34 cellular contexts compared by ENCODE assay signal in the genomic region with DNA sequence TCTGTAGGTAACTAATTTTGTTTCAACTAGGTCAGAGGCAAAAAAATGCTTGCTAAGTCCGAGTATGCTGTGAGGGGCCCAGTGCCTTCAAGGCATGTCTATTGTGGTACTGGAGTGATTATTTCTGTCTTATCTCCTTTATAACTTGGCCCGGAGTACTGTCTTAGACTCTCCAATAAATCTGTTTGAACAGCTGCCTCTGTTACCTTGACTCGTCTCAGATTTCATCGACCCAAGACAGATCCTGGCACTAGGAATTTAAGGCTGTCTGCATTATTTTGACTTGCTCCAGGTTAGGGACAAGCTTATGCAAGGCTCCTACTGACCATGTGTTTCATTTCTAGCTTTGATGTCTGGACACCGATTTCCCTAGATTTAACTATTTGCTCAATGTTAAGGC. TPM values are rescaled to one million over a fixed set of nuclear protein-coding genes. Genes with fewer than 3 reads are reported as not detected.
DNase-seq lines count a peak whose midpoint lies in the region; ATAC-seq and TF ChIP-seq lines count a peak whose summit lies in the region.
"Had no signal": no experiment of that assay in that cellular context is flagged by ENCODE, and none has a peak within 500 bp of the region (broad histone marks: within the 10 kb centered on the region; RNA-seq: fewer than 3 reads in every experiment).

No MANE protein-coding gene starts in this region.

- H3K27me3 ChIP-seq in WERI-Rb-1 (ENCODE audit: insufficient read depth, low read depth, severe bottlenecking) (no peaks in the 10 kb centered on the region), GM23338 (ENCODE audit: insufficient read depth) (peaks cover 52% of the 10 kb centered on the region)
- H3K27me3 ChIP-seq: ovary had no signal

- no peaks in the 10 kb centered on the region for H3K9me3 Mint-ChIP-seq in GM23338
- H3K9me3 Mint-ChIP-seq: CD8-positive, alpha-beta T cell; stimulated activated effector memory CD8-positive, alpha-beta T cell treated with anti-CD3 and anti-CD28 coated beads, Interleukin-12 subunit alpha, Interleukin-12 subunit beta, amount 100 ng/mL, for 72 hours; T-helper 2 cell treated with Interferon-gamma antibody and Interleukin-4, amounts not matched to agents 5 μg/mL and 100 μg/mL, for 36 hours had no signal

- no peaks in the 10 kb centered on the region for H3K9me3 ChIP-seq in WERI-Rb-1 (ENCODE audit: severe bottlenecking)
- H3K9me3 ChIP-seq: breast epithelium, heart left ventricle, left ventricle myocardium inferior, ovary, transverse colon had no signal

- no peaks in the 10 kb centered on the region; the same call in 1 of the 2 replicates for H3K4me1 ChIP-seq in GM23338 (ENCODE audit: insufficient read depth)
- H3K4me1 ChIP-seq: breast epithelium, heart left ventricle, left ventricle myocardium inferior, transverse colon had no signal

- H3K36me3 Mint-ChIP-seq in GM23338 (ENCODE audit: low read depth) = no peaks in the 10 kb centered on the region
- H3K36me3 Mint-ChIP-seq: activated naive CD8-positive, alpha-beta T cell; CD8-positive, alpha-beta T cell; stimulated activated effector memory CD8-positive, alpha-beta T cell treated with anti-CD3 and anti-CD28 coated beads, Interleukin-12 subunit alpha, Interleukin-12 subunit beta, amount 100 ng/mL, for 72 hours had no signal

- H3K27me3 Mint-ChIP-seq in GM23338 (ENCODE audit: insufficient read depth, low read depth, poor library complexity) = peaks cover 28% of the 10 kb centered on the region

- TF ChIP-seq CTCF in WERI-Rb-1 (IDR thresholded peaks at IDR 0.05; ENCODE audit: low read depth, low read length) = no peak
- TF ChIP-seq CTCF in GM23338 (conservative IDR thresholded peaks at IDR 0.05; ENCODE audit: low read depth in 2 of 2) = no peak

- H3K36me3 ChIP-seq in WERI-Rb-1 (no peaks in the 10 kb centered on the region), GM23338 (ENCODE audit: insufficient read depth) (no peaks in the 10 kb centered on the region)
- H3K36me3 ChIP-seq: breast epithelium, heart left ventricle, left ventricle myocardium inferior, ovary, transverse colon had no signal

- no peaks in the 10 kb centered on the region for H3F3A ChIP-seq in GM23338 (replicated peaks; ENCODE audit: low read depth)

- no peaks in the 10 kb centered on the region for H3K4me1 Mint-ChIP-seq in GM23338
- H3K4me1 Mint-ChIP-seq: B cell; neural crest cell; stimulated activated effector memory CD8-positive, alpha-beta T cell treated with anti-CD3 and anti-CD28 coated beads, Interleukin-12 subunit alpha, Interleukin-12 subunit beta, amount 100 ng/mL, for 72 hours had no signal

- H2AFZ ChIP-seq in GM23338 = no peak overlapping the region
- H2AFZ ChIP-seq: GM23248 had no signal

- H3K4me3 ChIP-seq in WERI-Rb-1 (ENCODE audit: low read depth, low read length) (no peak overlapping the region), GM23338 (no peak overlapping the region)
- H3K4me3 ChIP-seq: breast epithelium, dorsolateral prefrontal cortex, GM23248, heart left ventricle, left ventricle myocardium inferior, ovary, transverse colon had no signal

- no peaks in the 10 kb centered on the region for H4K20me1 ChIP-seq in GM23338 (replicated peaks; ENCODE audit: insufficient read depth)

- ATAC-seq in GM23338 = no peak
- ATAC-seq: activated CD8-positive, alpha-beta T cell treated with anti-CD3 and anti-CD28 coated beads, Interleukin-2, amount 10 ng/mL, durations not matched to agents 7 days and 5 days; CD8-positive, alpha-beta T cell; heart left ventricle; stimulated activated effector memory CD8-positive, alpha-beta T cell treated with anti-CD3 and anti-CD28 coated beads, Interleukin-12 subunit alpha, Interleukin-12 subunit beta, amount 100 ng/mL, for 72 hours had no signal

- no peak overlapping the region for H3K4me2 ChIP-seq in GM23338

- peak; percentile 15 for DNase-seq in NCI-H2029 treated with DMSO at 0.1 percent for 48 hours (lab: John Stamatoyannopoulos, UW)
- no peak for DNase-seq in NCI-H2029 (lab: John Stamatoyannopoulos, UW)
- peak; percentile 47 for DNase-seq in DMS79 treated with DMSO at 0.1 percent for 48 hours (lab: John Stamatoyannopoulos, UW)
- peak; percentile 24 for DNase-seq in NCI-H2171 (lab: John Stamatoyannopoulos, UW)
- peak; percentile 27 for DNase-seq in WERI-Rb-1
- DNase-seq in activated T-cell treated with anti-CD3 and anti-CD28 coated beads for 4 hours = no peak
- no peak for DNase-seq in GM23338 (ENCODE audit: low spot score)
- no peak for DNase-seq in putamen (ENCODE audit: low spot score)
- DNase-seq: activated CD4-positive, alpha-beta T cell treated with anti-CD3 and anti-CD28 coated beads for 4 hours; activated CD8-positive, alpha-beta T cell treated with anti-CD3 and anti-CD28 coated beads, Interleukin-2, amount 10 ng/mL, durations not matched to agents 7 days and 5 days; activated effector memory CD4-positive, alpha-beta T cell treated with Interleukin-2 at 50 U/mL for 16 hours; CD8-positive, alpha-beta T cell; DND-41; dorsolateral prefrontal cortex; foreskin melanocyte; GM23248; heart left ventricle; IMR-90; islet precursor cell; left ventricle myocardium inferior; mesenchymal stem cell; NCI-H1048; NCI-H226; NK-92 treated with Interleukin-12 subunit alpha and Interleukin-12 subunit beta, amount 100 ng/mL, for 24 hours; ovary; retina; Right ventricle myocardium superior; transverse colon had no signal

- H3K27ac ChIP-seq in WERI-Rb-1 (peak overlapping the region; percentile 30), GM23338 (ENCODE audit: low read depth) (no peak overlapping the region)
- H3K27ac ChIP-seq: breast epithelium, dorsolateral prefrontal cortex, GM23248, heart left ventricle, left ventricle myocardium inferior, ovary, transverse colon had no signal

- H3K4me3 Mint-ChIP-seq in GM23338 = no peak overlapping the region
- H3K4me3 Mint-ChIP-seq: activated CD8-positive, alpha-beta T cell treated with anti-CD3 and anti-CD28 coated beads, Interleukin-2, amount 10 ng/mL, durations not matched to agents 7 days and 5 days; activated naive CD8-positive, alpha-beta T cell; B cell; CD8-positive, alpha-beta T cell; neural crest cell; stimulated activated effector memory CD8-positive, alpha-beta T cell treated with anti-CD3 and anti-CD28 coated beads, Interleukin-12 subunit alpha, Interleukin-12 subunit beta, amount 100 ng/mL, for 72 hours; T-helper 2 cell treated with Interferon-gamma antibody and Interleukin-4, amounts not matched to agents 5 μg/mL and 100 μg/mL, for 36 hours had no signal

- no peaks in the 10 kb centered on the region for H3K9me2 ChIP-seq in GM23338 (ENCODE audit: insufficient read depth)

- H3K79me2 ChIP-seq in GM23338 (replicated peaks; ENCODE audit: insufficient read depth) = no peaks in the 10 kb centered on the region

- no peak overlapping the region for H3K27ac Mint-ChIP-seq in GM23338
- H3K27ac Mint-ChIP-seq: activated CD8-positive, alpha-beta T cell treated with anti-CD3 and anti-CD28 coated beads, Interleukin-2, amount 10 ng/mL, durations not matched to agents 7 days and 5 days; activated naive CD8-positive, alpha-beta T cell; B cell; CD8-positive, alpha-beta T cell; stimulated activated effector memory CD8-positive, alpha-beta T cell treated with anti-CD3 and anti-CD28 coated beads, Interleukin-12 subunit alpha, Interleukin-12 subunit beta, amount 100 ng/mL, for 72 hours; T-helper 2 cell treated with Interferon-gamma antibody and Interleukin-4, amounts not matched to agents 5 μg/mL and 100 μg/mL, for 36 hours had no signal

TF ChIP-seq in GM23338, 12 proteins besides CTCF, POLR2A, EP300 and RAD21 (continues in another document):
- TF ChIP-seq EZH2phosphoT487 (IDR thresholded peaks at IDR 0.05; ENCODE audit: unreplicated experiment) (no peak), NANOG (IDR thresholded peaks at IDR 0.05; ENCODE audit: borderline replicate concordance) (no peak), CREB1 (CRISPR knock-in tag; IDR thresholded peaks at IDR 0.05; ENCODE audit: low read depth) (no peak)

RNA-seq across cellular contexts. Expression of a gene that starts 41.1 kb away (rescaled TPM):
- 4.8 and 6.8 TPM in 2 replicates for total RNA-seq in GM23338 (2014; rRNA removed; shearing (Covaris generic))
- polyA plus RNA-seq in GM23338 (2016; fragmentation: Nextera tagmentation; extraction: Ambion mirVana) = 10.4 and 11.6 TPM in 2 replicates

Comparison
In these comparisons a context has a peak if more than half of its experiments do, and no peak if none do; other contexts are left out.
1. DNase-seq: peak in NCI-H2029 treated with DMSO at 0.1 percent for 48 hours (single experiment), DMS79 treated with DMSO at 0.1 percent for 48 hours (single experiment), NCI-H2171 (single experiment) and WERI-Rb-1 (single experiment); none in NCI-H2029 (single experiment), activated T-cell treated with anti-CD3 and anti-CD28 coated beads for 4 hours (single experiment), GM23338 (single experiment) and putamen (single experiment).